17 cellular contexts compared by ENCODE assay signal in the genomic region with DNA sequence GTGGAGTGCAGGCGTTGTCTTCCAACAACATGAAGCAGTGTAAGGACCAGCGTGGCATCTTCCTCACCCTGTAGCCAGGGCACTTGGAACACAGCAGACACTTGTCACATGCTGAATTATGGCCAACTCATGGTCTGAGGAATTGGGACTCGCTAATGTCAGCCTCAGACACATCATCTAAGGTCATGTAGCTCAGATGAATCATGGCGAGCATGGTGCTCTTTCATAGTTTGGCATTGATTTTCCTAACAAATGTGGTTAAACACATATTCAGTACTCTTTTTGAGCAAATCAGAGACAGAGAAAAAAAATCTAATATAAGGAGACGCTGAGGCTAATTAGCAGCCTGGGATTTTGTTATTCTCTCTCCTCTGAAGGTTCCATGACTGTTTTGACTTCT.
"Had no signal": no experiment of that assay in that cellular context is flagged by ENCODE, and none has a peak within 500 bp of the region (broad histone marks: within the 10 kb centered on the region; RNA-seq: fewer than 3 reads in every experiment).

No MANE protein-coding gene starts in this region.

- H3K27ac ChIP-seq: adrenal gland, foreskin keratinocyte, testis, upper lobe of right lung, WERI-Rb-1 had no signal

- H3K27me3 ChIP-seq: adrenal gland, foreskin keratinocyte, testis, upper lobe of right lung had no signal

- H3K4me3 ChIP-seq: adrenal gland, smooth muscle cell, testis, upper lobe of right lung had no signal

- H3K36me3 ChIP-seq: adrenal gland, upper lobe of right lung, WERI-Rb-1 had no signal

- H3K4me1 ChIP-seq: adrenal gland, foreskin keratinocyte, testis, upper lobe of right lung had no signal

- ATAC-seq: activated CD8-positive, alpha-beta T cell treated with anti-CD3 and anti-CD28 coated beads for 36 hours; activated T-cell treated with anti-CD3 and anti-CD28 coated beads, Interleukin-2, amount 50 U/mL, for 4 hours; foreskin keratinocyte; natural killer cell treated with Interleukin-12 subunit alpha and Interleukin-12 subunit beta and Interleukin-15 and Interleukin-18, amount 100 ng/mL, for 72 hours; stimulated activated naive CD8-positive, alpha-beta T cell treated with anti-CD3 and anti-CD28 coated beads, Interleukin-15, amount 100 ng/mL, for 72 hours; T-helper 17 cell; upper lobe of right lung had no signal

- H3K9me3 ChIP-seq: adrenal gland, testis, upper lobe of right lung had no signal

- DNase-seq: activated CD4-positive, alpha-beta T cell treated with anti-CD3 and anti-CD28 coated beads for 48 hours; activated CD8-positive, alpha-beta T cell treated with anti-CD3 and anti-CD28 coated beads for 36 hours; activated effector memory CD4-positive, alpha-beta T cell treated with anti-CD3 and anti-CD28 coated beads, Interleukin-2, amount 50 U/mL, for 16 hours; activated T-cell treated with anti-CD3 and anti-CD28 coated beads, Interleukin-2, amount 50 U/mL, for 4 hours; adrenal gland; foreskin keratinocyte; glutamatergic neuron; kidney glomerular epithelial cell; mesenchymal stem cell; retina; stimulated activated naive CD8-positive, alpha-beta T cell treated with anti-CD3 and anti-CD28 coated beads, Interleukin-15, amount 100 ng/mL, for 72 hours; T-helper 17 cell; testis; upper lobe of right lung; WERI-Rb-1 had no signal

- H3K4me2 ChIP-seq: smooth muscle cell had no signal
